In genomic region chr13:23578411-23579071, GRCh38 we compare ENCODE assay signal across 8 cellular contexts. TPM values are rescaled to one million over a fixed set of nuclear protein-coding genes. Genes with fewer than 3 reads are reported as not detected.
DNase-seq lines count a peak whose midpoint lies in the region; ATAC-seq, FAIRE-seq and TF ChIP-seq lines count a peak whose summit lies in the region.

No MANE protein-coding gene starts in this region.

- TF ChIP-seq EP300 in transverse colon (IDR thresholded peaks at IDR 0.05; ENCODE audit: low read depth): no peak

- peak; percentile 61 for ATAC-seq in GM19463 (IDR thresholded peaks at IDR 0.05; ENCODE audit: unreplicated experiment)
- peak; percentile 54 for ATAC-seq in HG03571 (IDR thresholded peaks at IDR 0.05; ENCODE audit: unreplicated experiment)
- ATAC-seq in pancreas: peak; percentile 79 to 90 (median 84)

- H3K36me3 ChIP-seq in pancreas: no peaks in the 10 kb centered on the region
- no peaks in the 10 kb centered on the region for H3K36me3 ChIP-seq in transverse colon

- 5 to 6% methylated on average over 42 of the region's 42 CpGs for WGBS in pancreas, 2 donors
- WGBS in transverse colon (ENCODE audit: low coverage in 1 of 2), 2 donors: 11 to 30% methylated on average over 6 to 24 of the region's 42 CpGs

- H3K9me3 ChIP-seq in pancreas (no peaks in the 10 kb centered on the region), transverse colon (no peaks in the 10 kb centered on the region)

- H3K4me1 ChIP-seq in pancreas (no peaks in the 10 kb centered on the region), transverse colon (peaks cover 0 to 12% (median 4%) of the 10 kb centered on the region in 4 donors)

- no peak for FAIRE-seq in pancreas (lab: Jason Lieb, UNC)

- DNase-seq in COR-L47 (lab: John Stamatoyannopoulos, UW): peak; percentile 54
- DNase-seq in SHP77 (lab: John Stamatoyannopoulos, UW): peak; percentile 70 to 86
- DNase-seq in activated gamma-delta T cell treated with anti-CD3 and anti-CD28 coated beads, Interleukin-2, amount 50 U/mL, for 16 hours (ENCODE audit: low read depth): peak; percentile 12
- peak in 41 of 42 donors; percentile 36 to 81 (median 67) for DNase-seq in head of caudate nucleus
- peak; percentile 81 to 95 (median 86) for DNase-seq in pancreas
- peak; percentile 75 for DNase-seq in transverse colon

- H3K27me3 ChIP-seq in pancreas (no peaks in the 10 kb centered on the region), transverse colon (peaks cover 33% of the 10 kb centered on the region)

- H3K27ac ChIP-seq in pancreas: peak overlapping the region; percentile 82 to 94 (median 90)
- H3K27ac ChIP-seq in transverse colon: peak overlapping the region; percentile 66 to 76 (median 74)

- H3K4me3 ChIP-seq in pancreas (peak overlapping the region; percentile 72 to 90 (median 84)), transverse colon (peak overlapping the region; percentile 39 to 82 (median 60))

- TF ChIP-seq POLR2A in transverse colon (IDR thresholded peaks at IDR 0.05): no peak

- in situ Hi-C loops in transverse colon (cut with MboI; ENCODE audit: low pct_ligation_motif_present in 1 of 4, low pct_unique_long_range_greater_than_20kb in 1 of 4, low sequenced_read_pairs in 3 of 4): no loop called here

- TF ChIP-seq CTCF in pancreas (IDR thresholded peaks at IDR 0.05) (peak; percentile 29 to 65 (median 50)), transverse colon (IDR thresholded peaks at IDR 0.05) (peak; percentile 39 to 61 (median 49))

- intact Hi-C loops in head of caudate nucleus (cut with DNase I) (no loop called here), pancreas (cut with DNase I) (no loop called here), transverse colon (cut with DNase I; ENCODE audit: low total_unique reads) (no loop called here)

RNA-seq across cellular contexts. Expression of gene TNFRSF19, which starts 8.3 kb away (rescaled TPM):
- total RNA-seq in pancreas (10 to 100 TPM in 1 of 6 donors, 1 to 10 TPM in 5; 1.5 to 14.1 (median 2.7) TPM), transverse colon (1 to 10 TPM in 1 of 4 donors, under 1 TPM in 2, not detected in 1; 0.80 to 1.3 (median 0.96) TPM)
- 1 to 10 TPM; 2.7 to 6.2 TPM for polyA plus RNA-seq in pancreas

Comparison
In these comparisons a context has a peak if more than half of its experiments do, and no peak if none do; other contexts are left out.
1. Peak in every context shown above with its lines: DNase-seq, ATAC-seq, H3K4me3 ChIP-seq and H3K27ac ChIP-seq.
2. DNase-seq: peak in every context shown above with its lines; median percentile 86 in pancreas; 78 in SHP77; 75 in transverse colon; 67 in head of caudate nucleus; 54 in COR-L47; 12 in activated gamma-delta T cell treated with anti-CD3 and anti-CD28 coated beads, Interleukin-2, amount 50 U/mL, for 16 hours.